Comparison of ENCODE assay signal across 1 cellular context in genomic region chr1:204146965-204147364, GRCh38.
TF ChIP-seq lines count a peak whose summit lies in the region.

No MANE protein-coding gene starts in this region.

TF ChIP-seq in GM23338, 12 proteins besides CTCF, POLR2A, EP300 and RAD21 (continued from another document):
- TF ChIP-seq ETS1 (IDR thresholded peaks at IDR 0.05) = no peak
- TF ChIP-seq NANOG (IDR thresholded peaks at IDR 0.05; ENCODE audit: borderline replicate concordance) = no peak
